8 cellular contexts compared by ENCODE assay signal in the genomic region with DNA sequence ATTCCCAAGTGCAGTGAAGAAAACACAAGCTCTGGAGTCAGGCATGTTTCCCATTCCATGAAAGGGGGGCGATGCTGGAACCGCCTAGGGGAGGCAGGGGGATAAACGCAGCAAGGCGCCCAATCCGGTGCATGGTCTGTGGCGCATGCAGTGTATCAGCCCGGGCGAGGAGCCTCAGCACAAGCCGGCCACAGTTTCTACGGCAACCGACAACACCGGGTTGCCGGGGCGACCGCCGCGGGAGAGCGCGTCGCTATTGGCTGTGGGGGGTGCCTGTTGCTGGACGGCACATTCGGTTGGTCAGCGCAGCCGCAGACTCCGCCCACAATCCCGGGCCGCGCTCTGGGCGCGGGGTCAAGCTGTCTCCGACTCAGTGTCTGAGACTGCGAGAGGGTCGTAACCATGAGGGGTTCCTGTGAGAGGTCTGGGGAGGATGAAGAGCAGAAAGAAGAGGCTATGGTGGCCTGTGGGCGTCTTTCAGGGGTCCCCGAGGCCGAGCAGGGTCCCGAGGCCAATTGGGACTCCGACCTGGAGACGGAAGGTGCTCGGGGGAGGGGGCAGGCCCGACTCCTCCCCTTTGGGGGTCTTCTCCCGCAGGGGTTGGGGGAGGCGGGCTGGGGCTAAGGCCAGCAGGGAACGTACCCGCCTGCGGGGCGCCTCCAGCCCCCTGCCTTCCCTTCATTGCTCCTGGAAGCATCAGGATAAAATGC. TPM values are rescaled to one million over a fixed set of nuclear protein-coding genes. Genes with fewer than 3 reads are reported as not detected.
DNase-seq lines count a peak whose midpoint lies in the region; ATAC-seq and TF ChIP-seq lines count a peak whose summit lies in the region.

Gene LRRC74B, plus strand, starts transcription at position 362 of the 710 bp plus-strand sequence. Its CDS starts 41 bp downstream, at position 403.

- peaks cover 21% of the 10 kb centered on the region for H3K4me1 Mint-ChIP-seq in CD4-positive, alpha-beta T cell (ENCODE audit: low read depth)
- peaks cover 24% of the 10 kb centered on the region for H3K4me1 Mint-ChIP-seq in stimulated activated naive CD8-positive, alpha-beta T cell treated with anti-CD3 and anti-CD28 coated beads, Interleukin-15, Interleukin-2, amounts not matched to agents 100 ng/mL and 50 ng/mL, for 24 hours (ENCODE audit: low read depth)

- peak within 1 kb of the TSS; percentile 72 for H3K9ac ChIP-seq in neural cell (ENCODE audit: low read length)

- peak; percentile 96 for ATAC-seq in CD4-positive, alpha-beta T cell (ENCODE audit: poor library complexity)
- ATAC-seq in GM21526 (IDR thresholded peaks at IDR 0.05; ENCODE audit: low FRiP score, unreplicated experiment) = peak; percentile 66
- peak; percentile 93 for ATAC-seq in RWPE2 (ENCODE audit: low read depth)

- H4K20me1 ChIP-seq in neural cell (ENCODE audit: insufficient read depth) = no peaks in the 10 kb centered on the region

- H3K9me3 ChIP-seq in CD4-positive, alpha-beta T cell (ENCODE audit: control insufficient read depth, low read length) = no peaks in the 10 kb centered on the region
- H3K9me3 ChIP-seq in RWPE2 (ENCODE audit: severe bottlenecking) (no peaks in the 10 kb centered on the region), neural cell (ENCODE audit: low read length) (no peaks in the 10 kb centered on the region)

- POLR2A ChIA-PET in CD4-positive, alpha-beta T cell (lab: Charles Lee) = interaction anchor here (1.4 kb wide), 1 partner anchor 44 kb away, joined by 4 read pairs; the partner anchor contains the start of gene THAP7

- H3K36me3 ChIP-seq in RWPE2 (ENCODE audit: low read depth) = no peaks in the 10 kb centered on the region
- no peaks in the 10 kb centered on the region for H3K36me3 ChIP-seq in neural cell (ENCODE audit: insufficient read depth, low read length)

- H3K4me3 ChIP-seq in RWPE2 (ENCODE audit: severe bottlenecking) = peak within 1 kb of the TSS; percentile 28
- H3K4me3 ChIP-seq in neural cell (ENCODE audit: low read length) = peak within 1 kb of the TSS; percentile 69

- intact Hi-C loops in CD4-positive, alpha-beta T cell (cut with DNase I, micrococcal nuclease) = no loop called here

- no peaks in the 10 kb centered on the region for H3K79me2 ChIP-seq in neural cell (replicated peaks; ENCODE audit: insufficient read depth, low read length)

- peaks cover 29% of the 10 kb centered on the region for H3K27me3 Mint-ChIP-seq in CD4-positive, alpha-beta T cell
- peaks cover 15% of the 10 kb centered on the region for H3K27me3 Mint-ChIP-seq in stimulated activated naive CD8-positive, alpha-beta T cell treated with anti-CD3 and anti-CD28 coated beads, Interleukin-15, Interleukin-2, amounts not matched to agents 100 ng/mL and 50 ng/mL, for 24 hours

- peak; percentile 61 for TF ChIP-seq EP300 in neural cell (conservative IDR thresholded peaks at IDR 0.05; ENCODE audit: poor library complexity, severe bottlenecking)

- TF ChIP-seq RAD21 in neural cell (conservative IDR thresholded peaks at IDR 0.05) = peak; percentile 40

- H3K9me2 ChIP-seq in neural cell (ENCODE audit: insufficient read depth, low read length) = no peaks in the 10 kb centered on the region

- peak within 1 kb of the TSS; percentile 61 for H3K27ac Mint-ChIP-seq in CD4-positive, alpha-beta T cell
- H3K27ac Mint-ChIP-seq in stimulated activated naive CD8-positive, alpha-beta T cell treated with anti-CD3 and anti-CD28 coated beads, Interleukin-15, Interleukin-2, amounts not matched to agents 100 ng/mL and 50 ng/mL, for 24 hours = peak within 1 kb of the TSS; percentile 42

- peak; percentile 52 to 70 (median 57) for DNase-seq in CD4-positive, alpha-beta T cell
- peak; percentile 71 for DNase-seq in LoVo (ENCODE audit: low spot score)
- peak; percentile 89 for DNase-seq in RWPE2 (ENCODE audit: low spot score)
- DNase-seq in activated naive CD4-positive, alpha-beta T cell (lab: John Stamatoyannopoulos, UW) = peak in 3 of 4 experiments; percentile 19 to 45 (median 37)
- DNase-seq in foreskin melanocyte = peak; percentile 85

- H3K36me3 Mint-ChIP-seq in CD4-positive, alpha-beta T cell (ENCODE audit: low read depth) = no peaks in the 10 kb centered on the region
- no peaks in the 10 kb centered on the region for H3K36me3 Mint-ChIP-seq in stimulated activated naive CD8-positive, alpha-beta T cell treated with anti-CD3 and anti-CD28 coated beads, Interleukin-15, Interleukin-2, amounts not matched to agents 100 ng/mL and 50 ng/mL, for 24 hours (ENCODE audit: low read depth)

- H3K9me3 Mint-ChIP-seq in CD4-positive, alpha-beta T cell = no peaks in the 10 kb centered on the region
- no peaks in the 10 kb centered on the region for H3K9me3 Mint-ChIP-seq in stimulated activated naive CD8-positive, alpha-beta T cell treated with anti-CD3 and anti-CD28 coated beads, Interleukin-15, Interleukin-2, amounts not matched to agents 100 ng/mL and 50 ng/mL, for 24 hours

- peak within 1 kb of the TSS; percentile 42 for H3K4me3 Mint-ChIP-seq in CD4-positive, alpha-beta T cell
- peak within 1 kb of the TSS; percentile 64 for H3K4me3 Mint-ChIP-seq in stimulated activated naive CD8-positive, alpha-beta T cell treated with anti-CD3 and anti-CD28 coated beads, Interleukin-15, Interleukin-2, amounts not matched to agents 100 ng/mL and 50 ng/mL, for 24 hours

- H3K4me1 ChIP-seq in RWPE2 (ENCODE audit: insufficient read depth, poor library complexity, severe bottlenecking) = peaks cover 13% of the 10 kb centered on the region

- peaks cover 7% of the 10 kb centered on the region for H3K27me3 ChIP-seq in CD4-positive, alpha-beta T cell (ENCODE audit: control insufficient read depth, insufficient read depth, low read length)
- H3K27me3 ChIP-seq in RWPE2 (ENCODE audit: insufficient read depth, poor library complexity, severe bottlenecking) (no peaks in the 10 kb centered on the region), neural cell (ENCODE audit: insufficient read depth, low read depth, low read length) (no peaks in the 10 kb centered on the region)

- TF ChIP-seq CTCF in CD4-positive, alpha-beta T cell (IDR thresholded peaks at IDR 0.05) = no peak
- TF ChIP-seq CTCF in RWPE2 (IDR thresholded peaks at IDR 0.05; ENCODE audit: poor library complexity, severe bottlenecking) (no peak), neural cell (IDR thresholded peaks at IDR 0.05; ENCODE audit: poor library complexity, severe bottlenecking) (peak; percentile 24)

- peak within 1 kb of the TSS; percentile 79 for H2AFZ ChIP-seq in neural cell (ENCODE audit: low read depth, low read length)

- peak within 1 kb of the TSS; percentile 61 for H3K4me2 ChIP-seq in neural cell (ENCODE audit: low read length)

- H3K27ac ChIP-seq in CD4-positive, alpha-beta T cell (ENCODE audit: low read depth, low read length) = no peak within 1 kb of the TSS
- H3K27ac ChIP-seq in RWPE2 (ENCODE audit: poor library complexity, severe bottlenecking) (no peak within 1 kb of the TSS), neural cell (ENCODE audit: low read length) (peak within 1 kb of the TSS; percentile 86)

- no peaks in the 10 kb centered on the region for H3F3A ChIP-seq in neural cell (ENCODE audit: insufficient read depth, low read length, poor library complexity, severe bottlenecking)

- CTCF ChIA-PET in CD4-positive, alpha-beta T cell (lab: Charles Lee) = no interaction called here

TF ChIP-seq in neural cell, 6 proteins besides CTCF, POLR2A, EP300 and RAD21:
- TF ChIP-seq TAF1 (IDR thresholded peaks at IDR 0.05; ENCODE audit: low read depth) = no peak
- peak; percentile 62 for TF ChIP-seq POLR2AphosphoS5 (IDR thresholded peaks at IDR 0.05)
- TF ChIP-seq EZH2 (IDR thresholded peaks at IDR 0.05; ENCODE audit: borderline replicate concordance, insufficient read depth, low read length, poor library complexity, severe bottlenecking) = no peak
- TF ChIP-seq, protein P1, sequence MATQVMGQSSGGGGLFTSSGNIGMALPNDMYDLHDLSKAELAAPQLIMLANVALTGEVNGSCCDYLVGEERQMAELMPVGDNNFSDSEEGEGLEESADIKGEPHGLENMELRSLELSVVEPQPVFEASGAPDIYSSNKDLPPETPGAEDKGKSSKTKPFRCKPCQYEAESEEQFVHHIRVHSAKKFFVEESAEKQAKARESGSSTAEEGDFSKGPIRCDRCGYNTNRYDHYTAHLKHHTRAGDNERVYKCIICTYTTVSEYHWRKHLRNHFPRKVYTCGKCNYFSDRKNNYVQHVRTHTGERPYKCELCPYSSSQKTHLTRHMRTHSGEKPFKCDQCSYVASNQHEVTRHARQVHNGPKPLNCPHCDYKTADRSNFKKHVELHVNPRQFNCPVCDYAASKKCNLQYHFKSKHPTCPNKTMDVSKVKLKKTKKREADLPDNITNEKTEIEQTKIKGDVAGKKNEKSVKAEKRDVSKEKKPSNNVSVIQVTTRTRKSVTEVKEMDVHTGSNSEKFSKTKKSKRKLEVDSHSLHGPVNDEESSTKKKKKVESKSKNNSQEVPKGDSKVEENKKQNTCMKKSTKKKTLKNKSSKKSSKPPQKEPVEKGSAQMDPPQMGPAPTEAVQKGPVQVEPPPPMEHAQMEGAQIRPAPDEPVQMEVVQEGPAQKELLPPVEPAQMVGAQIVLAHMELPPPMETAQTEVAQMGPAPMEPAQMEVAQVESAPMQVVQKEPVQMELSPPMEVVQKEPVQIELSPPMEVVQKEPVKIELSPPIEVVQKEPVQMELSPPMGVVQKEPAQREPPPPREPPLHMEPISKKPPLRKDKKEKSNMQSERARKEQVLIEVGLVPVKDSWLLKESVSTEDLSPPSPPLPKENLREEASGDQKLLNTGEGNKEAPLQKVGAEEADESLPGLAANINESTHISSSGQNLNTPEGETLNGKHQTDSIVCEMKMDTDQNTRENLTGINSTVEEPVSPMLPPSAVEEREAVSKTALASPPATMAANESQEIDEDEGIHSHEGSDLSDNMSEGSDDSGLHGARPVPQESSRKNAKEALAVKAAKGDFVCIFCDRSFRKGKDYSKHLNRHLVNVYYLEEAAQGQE (IDR thresholded peaks at IDR 0.05; ENCODE audit: borderline replicate concordance) = peak; percentile 38
- TF ChIP-seq SMC3 (conservative IDR thresholded peaks at IDR 0.05; ENCODE audit: poor library complexity) = peak; percentile 48
- TF ChIP-seq MXI1 (conservative IDR thresholded peaks at IDR 0.05; ENCODE audit: poor library complexity, severe bottlenecking) = peak; percentile 98

RNA-seq across cellular contexts. Expression of gene LRRC74B, which starts in this region (rescaled TPM):
- not detected for total RNA-seq in CD4-positive, alpha-beta T cell
- polyA plus RNA-seq in neural cell = not detected in 2 replicates
- not detected in 2 replicates for polyA minus RNA-seq in neural cell

Comparison
In these comparisons a context has a peak if more than half of its experiments do, and no peak if none do; other contexts are left out.
1. Peak in DNase-seq and ATAC-seq in CD4-positive, alpha-beta T cell; RNA of the gene not detected or under 1 TPM.
2. DNase-seq: peak in every context shown above with its lines; median percentile 89 in RWPE2; 85 in foreskin melanocyte; 71 in LoVo; 57 in CD4-positive, alpha-beta T cell; 37 in activated naive CD4-positive, alpha-beta T cell.